ENCODE assay signal across 8 cellular contexts in the genomic region with DNA sequence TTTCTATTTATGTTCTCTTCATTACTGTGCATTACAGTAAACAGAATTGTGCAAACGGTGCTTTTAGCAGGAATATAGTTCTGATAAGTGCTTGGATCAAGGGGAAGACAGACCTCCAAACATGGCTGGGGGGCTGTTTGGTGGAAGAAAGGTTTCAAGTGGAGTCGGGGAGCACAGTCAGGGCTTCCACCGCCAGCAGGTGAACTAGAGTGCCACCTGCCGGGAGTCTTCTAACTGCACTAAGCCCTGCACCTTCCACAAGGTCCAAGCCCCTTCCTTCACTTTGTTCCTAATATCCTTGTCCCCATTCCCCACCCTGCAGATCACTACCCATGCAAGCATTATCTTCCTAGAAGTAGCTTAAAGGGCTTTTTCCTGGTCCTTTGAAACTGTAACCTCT. TPM values are rescaled to one million over a fixed set of nuclear protein-coding genes. Genes with fewer than 3 reads are reported as not detected.
A peak's percentile ranks its signal among the peaks of the same experiment; 100 is the strongest.
DNase-seq lines count a peak whose midpoint lies in the region; ATAC-seq, FAIRE-seq and TF ChIP-seq lines count a peak whose summit lies in the region.

No MANE protein-coding gene starts in this region.

- H4K20me1 ChIP-seq in SK-N-SH (ENCODE audit: insufficient read depth): no peaks in the 10 kb centered on the region

- H3K9me2 ChIP-seq in SK-N-SH: no peaks in the 10 kb centered on the region

- no peak overlapping the region for H3K4me3 ChIP-seq in SK-N-SH (ENCODE audit: low read depth in 2 of 2, low read length in 1 of 2)
- H3K4me3 ChIP-seq in kidney epithelial cell (ENCODE audit: low read depth, low read length): no peak overlapping the region

- H3K36me3 ChIP-seq in SK-N-SH (replicated peaks in 1 of 2; ENCODE audit: control insufficient read depth in 1 of 2, insufficient read depth in 2 of 2, low read length in 1 of 2): no peaks in the 10 kb centered on the region
- no peaks in the 10 kb centered on the region for H3K36me3 ChIP-seq in kidney epithelial cell (ENCODE audit: control insufficient read depth, insufficient read depth, low read length)

- H3K9me3 Mint-ChIP-seq in immature natural killer cell: peaks cover 0 to 9% (median 3%) of the 10 kb centered on the region in 6 donors
- no peaks in the 10 kb centered on the region for H3K9me3 Mint-ChIP-seq in stimulated activated memory B cell treated with anti-CD40 and anti-IgM and Interleukin-4, amounts not matched to agents 10 μg/mL and 1 μg/mL and 100 μg/mL, for 72 hours

- peak; percentile 91 for DNase-seq in D721Med (ENCODE audit: insufficient read length, low spot score)
- no peak for DNase-seq in SK-N-SH
- no peak for DNase-seq in kidney epithelial cell (ENCODE audit: low read depth)
- DNase-seq in NCI-H446 (lab: John Stamatoyannopoulos, UW): no peak
- DNase-seq in central memory CD4-positive, alpha-beta T cell: no peak
- DNase-seq in immature natural killer cell: no peak

- CTCF ChIA-PET in SK-N-SH (lab: Yijun Ruan, JAX): interaction anchor here (1.2 to 2.1 kb wide), 5 partner anchors 9 to 674 kb away, joined by 4 to 6 read pairs (median 4); no protein-coding TSS in a partner anchor

- no peak for TF ChIP-seq EP300 in SK-N-SH (IDR thresholded peaks at IDR 0.05; ENCODE audit: borderline replicate concordance in 1 of 2, low read depth in 1 of 2, low read length in 1 of 2)

- peak; percentile 36 for TF ChIP-seq RAD21 in SK-N-SH (IDR thresholded peaks at IDR 0.05; ENCODE audit: low read length)

- 27% methylated on average over 4 of the region's 4 CpGs for WGBS in SK-N-SH (ENCODE audit: low lambda C conversion rate)

- POLR2A ChIA-PET in SK-N-SH (lab: Yijun Ruan, JAX): no interaction called here

- peaks cover 12 to 23% (median 19%) of the 10 kb centered on the region in 3 donors for H3K27me3 Mint-ChIP-seq in immature natural killer cell (ENCODE audit: low read depth in 3 of 3)
- peaks cover 91% of the 10 kb centered on the region for H3K27me3 Mint-ChIP-seq in stimulated activated memory B cell treated with anti-CD40 and anti-IgM and Interleukin-4, amounts not matched to agents 10 μg/mL and 1 μg/mL and 100 μg/mL, for 72 hours

- TF ChIP-seq CTCF in D721Med (IDR thresholded peaks at IDR 0.05; ENCODE audit: insufficient read depth, missing control alignments) (peak; percentile 59), SK-N-SH (IDR thresholded peaks at IDR 0.05) (peak; percentile 51), kidney epithelial cell (IDR thresholded peaks at IDR 0.05; ENCODE audit: insufficient read depth, low read length, poor library complexity, severe bottlenecking) (peak; percentile 75)

- H3K36me3 Mint-ChIP-seq in immature natural killer cell: no peaks in the 10 kb centered on the region
- no peaks in the 10 kb centered on the region for H3K36me3 Mint-ChIP-seq in stimulated activated memory B cell treated with anti-CD40 and anti-IgM and Interleukin-4, amounts not matched to agents 10 μg/mL and 1 μg/mL and 100 μg/mL, for 72 hours

- H3K4me1 ChIP-seq in SK-N-SH (ENCODE audit: control insufficient read depth in 1 of 2, insufficient read depth in 2 of 2, low read depth in 1 of 2, low read length in 1 of 2): peaks cover 0 to 8% of the 10 kb centered on the region in 2 experiments; a peak in 2 of 4 replicates

- no peaks in the 10 kb centered on the region for H3K27me3 ChIP-seq in SK-N-SH (ENCODE audit: insufficient read depth)
- peaks cover 28% of the 10 kb centered on the region for H3K27me3 ChIP-seq in kidney epithelial cell (ENCODE audit: control insufficient read depth, insufficient read depth, low read length)

- H3K79me2 ChIP-seq in SK-N-SH (ENCODE audit: insufficient read depth): no peaks in the 10 kb centered on the region

- ATAC-seq in HG02885 (IDR thresholded peaks at IDR 0.05; ENCODE audit: poor library complexity, unreplicated experiment): peak; percentile 67
- no peak for ATAC-seq in stimulated activated memory B cell treated with anti-CD40 and anti-IgM and Interleukin-4, amounts not matched to agents 10 μg/mL and 1 μg/mL and 100 μg/mL, for 72 hours

- no peaks in the 10 kb centered on the region for H3K4me1 Mint-ChIP-seq in immature natural killer cell
- peaks cover 5% of the 10 kb centered on the region for H3K4me1 Mint-ChIP-seq in stimulated activated memory B cell treated with anti-CD40 and anti-IgM and Interleukin-4, amounts not matched to agents 10 μg/mL and 1 μg/mL and 100 μg/mL, for 72 hours

- no peak overlapping the region for H3K4me3 Mint-ChIP-seq in immature natural killer cell
- no peak overlapping the region for H3K4me3 Mint-ChIP-seq in stimulated activated memory B cell treated with anti-CD40 and anti-IgM and Interleukin-4, amounts not matched to agents 10 μg/mL and 1 μg/mL and 100 μg/mL, for 72 hours

- no peak overlapping the region for H3K27ac Mint-ChIP-seq in immature natural killer cell
- no peak overlapping the region for H3K27ac Mint-ChIP-seq in stimulated activated memory B cell treated with anti-CD40 and anti-IgM and Interleukin-4, amounts not matched to agents 10 μg/mL and 1 μg/mL and 100 μg/mL, for 72 hours

- FAIRE-seq in D721Med (lab: Jason Lieb, UNC): peak; percentile 99

- no peaks in the 10 kb centered on the region for H3F3A ChIP-seq in SK-N-SH (replicated peaks; ENCODE audit: insufficient read depth)

- no peak overlapping the region for H2AFZ ChIP-seq in SK-N-SH (ENCODE audit: low read depth)

- no peaks in the 10 kb centered on the region for H3K9me3 ChIP-seq in SK-N-SH

- H3K27ac ChIP-seq in SK-N-SH (ENCODE audit: low read depth in 2 of 2, low read length in 1 of 2): no peak overlapping the region; a peak in 1 of 4 replicates

- H3K9ac ChIP-seq in SK-N-SH: no peak overlapping the region

- H3K4me2 ChIP-seq in SK-N-SH: no peak overlapping the region

TF ChIP-seq in SK-N-SH, 30 proteins besides CTCF, POLR2A, EP300 and RAD21:
- TF ChIP-seq, protein P1, sequence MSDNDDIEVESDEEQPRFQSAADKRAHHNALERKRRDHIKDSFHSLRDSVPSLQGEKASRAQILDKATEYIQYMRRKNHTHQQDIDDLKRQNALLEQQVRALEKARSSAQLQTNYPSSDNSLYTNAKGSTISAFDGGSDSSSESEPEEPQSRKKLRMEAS (IDR thresholded peaks at IDR 0.05; ENCODE audit: low read depth): no peak
- TF ChIP-seq SMC3 (IDR thresholded peaks at IDR 0.05; ENCODE audit: low read depth, low read length): peak; percentile 29; the same call in 1 of the 2 replicates

RNA-seq across cellular contexts. Expression of a gene that starts 11.1 kb away (rescaled TPM):
- polyA plus RNA-seq in SK-N-SH (2012; rRNA removed): 0.10 and 0.16 TPM in 2 replicates
- polyA plus RNA-seq in SK-N-SH (2012; cell fraction: cytosol; rRNA removed): 0.13 and 0.16 TPM in 2 replicates
- 0.15 and 0.26 TPM in 2 replicates for polyA plus RNA-seq in SK-N-SH (2012; cell fraction: nucleus; rRNA removed)
- 0.46 and 0.48 TPM in 2 replicates for total RNA-seq in kidney epithelial cell
- polyA plus RNA-seq in immature natural killer cell: not detected
